22 cellular contexts compared by ENCODE assay signal in genomic region chr1:114454539-114454938, GRCh38. TPM values are rescaled to one million over a fixed set of nuclear protein-coding genes. Genes with fewer than 3 reads are reported as not detected.
DNase-seq lines count a peak whose midpoint lies in the region; ATAC-seq and TF ChIP-seq lines count a peak whose summit lies in the region.
"Had no signal": no experiment of that assay in that cellular context is flagged by ENCODE, and none has a peak within 500 bp of the region (broad histone marks: within the 10 kb centered on the region; RNA-seq: fewer than 3 reads in every experiment).

No MANE protein-coding gene starts in this region.

- TF ChIP-seq POLR2A in adrenal gland (IDR thresholded peaks at IDR 0.05) (no peak), thyroid gland (IDR thresholded peaks at IDR 0.05) (no peak)

- H3K4me3 ChIP-seq in left ventricle myocardium inferior = no peak overlapping the region
- no peak overlapping the region for H3K4me3 ChIP-seq in adrenal gland
- no peak overlapping the region for H3K4me3 ChIP-seq in thyroid gland (replicated peaks in 1 of 3)
- no peak overlapping the region for H3K4me3 ChIP-seq in PC-9

- POLR2A ChIA-PET in PC-9 (lab: Charles Lee; ENCODE audit: unreplicated experiment) = no interaction called here

- H3K27ac ChIP-seq in left ventricle myocardium inferior (replicated peaks) (no peak overlapping the region), adrenal gland (peak overlapping the region in 2 of 5 donors; percentile 2 to 38), thyroid gland (no peak overlapping the region), PC-9 (no peak overlapping the region)
- H3K27ac ChIP-seq: HL-60, RWPE1 had no signal

- no peak for TF ChIP-seq CTCF in left ventricle myocardium inferior (IDR thresholded peaks at IDR 0.05; ENCODE audit: borderline replicate concordance)
- TF ChIP-seq CTCF in adrenal gland (IDR thresholded peaks at IDR 0.05) = no peak
- no peak for TF ChIP-seq CTCF in thyroid gland (IDR thresholded peaks at IDR 0.05)
- no peak for TF ChIP-seq CTCF in PC-9 (conservative IDR thresholded peaks at IDR 0.05)
- no peak for TF ChIP-seq CTCF in chondrocyte (IDR thresholded peaks at IDR 0.05)

- H3K27me3 Mint-ChIP-seq in chondrocyte (ENCODE audit: low read depth) = no peaks in the 10 kb centered on the region
- H3K27me3 Mint-ChIP-seq: CD4-positive, CD25-positive, alpha-beta regulatory T cell had no signal

- H3K79me2 ChIP-seq in PC-9 (ENCODE audit: low read depth) = peaks cover 13% of the 10 kb centered on the region; the same call in 1 of the 2 replicates

- H3K36me3 ChIP-seq in left ventricle myocardium inferior (peaks cover 26% of the 10 kb centered on the region), adrenal gland (replicated peaks in 1 of 2) (no peaks in the 10 kb centered on the region), thyroid gland (no peaks in the 10 kb centered on the region), PC-9 (ENCODE audit: low read depth) (peaks cover 49% of the 10 kb centered on the region)

- H2AFZ ChIP-seq in PC-9 = no peak overlapping the region

- peaks cover 27% of the 10 kb centered on the region for H3F3A ChIP-seq in PC-9 (ENCODE audit: insufficient read depth, low read depth)

- H3K27me3 ChIP-seq in left ventricle myocardium inferior (ENCODE audit: low read depth) (no peaks in the 10 kb centered on the region), adrenal gland (no peaks in the 10 kb centered on the region), thyroid gland (no peaks in the 10 kb centered on the region), PC-9 (ENCODE audit: insufficient read depth, low read depth) (no peaks in the 10 kb centered on the region)

- no peak overlapping the region for H3K4me3 Mint-ChIP-seq in chondrocyte (ENCODE audit: unreplicated experiment)
- H3K4me3 Mint-ChIP-seq: CD4-positive, CD25-positive, alpha-beta regulatory T cell had no signal

- CTCF ChIA-PET in PC-9 (lab: Charles Lee) = no interaction called here

- no peak overlapping the region for H3K4me2 ChIP-seq in PC-9

- H3K4me1 ChIP-seq in left ventricle myocardium inferior = peaks cover 29% of the 10 kb centered on the region
- peaks cover 10 to 17% of the 10 kb centered on the region in 2 donors for H3K4me1 ChIP-seq in adrenal gland (replicated peaks in 1 of 2)
- peaks cover 0 to 7% of the 10 kb centered on the region in 2 donors for H3K4me1 ChIP-seq in thyroid gland
- peaks cover 8% of the 10 kb centered on the region; the same call in 1 of the 2 replicates for H3K4me1 ChIP-seq in PC-9 (replicated peaks; ENCODE audit: insufficient read depth)

- ATAC-seq in left ventricle myocardium superior = peak; percentile 40
- ATAC-seq in left lobe of liver = peak; percentile 57
- ATAC-seq: Panc1 had no signal

- intact Hi-C loops in left ventricle myocardium superior (cut with micrococcal nuclease) = no loop called here
- intact Hi-C loops in left ventricle myocardium inferior (cut with micrococcal nuclease) = no loop called here
- intact Hi-C loops in adrenal gland (cut with DNase I) = no loop called here
- intact Hi-C loops in thyroid gland (cut with DNase I) = no loop called here
- intact Hi-C loops in PC-9 (cut with micrococcal nuclease; ENCODE audit: unreplicated experiment) = no loop called here

- H3K4me1 Mint-ChIP-seq in chondrocyte (ENCODE audit: low read depth) = peaks cover 8% of the 10 kb centered on the region

- no peak overlapping the region for H3K27ac Mint-ChIP-seq in chondrocyte (ENCODE audit: unreplicated experiment)

- H3K9me3 ChIP-seq in left ventricle myocardium inferior (replicated peaks) = no peaks in the 10 kb centered on the region
- no peaks in the 10 kb centered on the region for H3K9me3 ChIP-seq in adrenal gland (replicated peaks in 1 of 3)
- no peaks in the 10 kb centered on the region for H3K9me3 ChIP-seq in thyroid gland
- H3K9me3 ChIP-seq in PC-9 (ENCODE audit: insufficient read depth, low read depth) = peaks cover 32% of the 10 kb centered on the region

- H4K20me1 ChIP-seq in PC-9 (ENCODE audit: insufficient read depth) = no peaks in the 10 kb centered on the region; the same call in 1 of the 2 replicates

- DNase-seq in left ventricle myocardium superior = no peak
- DNase-seq in left ventricle myocardium inferior = no peak
- peak in 6 of 7 donors; percentile 33 to 60 (median 42) for DNase-seq in adrenal gland
- no peak for DNase-seq in left lobe of liver (ENCODE audit: low spot score)
- DNase-seq in thyroid gland = peak; percentile 50 to 61
- DNase-seq in PC-9 = no peak
- DNase-seq in chondrocyte (ENCODE audit: low spot score) = no peak
- DNase-seq in stimulated activated naive CD4-positive, alpha-beta T cell treated with Interleukin-2 at 50 U/mL for 16 hours (lab: John Stamatoyannopoulos, UW) = no peak
- DNase-seq: 8988T; ACHN; CD4-positive, CD25-positive, alpha-beta regulatory T cell; Karpas-422; NCI-H1092; NCI-H1417 treated with DMSO at 0.1 percent for 48 hours; NCI-H187; NCI-H2171 treated with DMSO at 0.1 percent for 48 hours; NCI-H524; NCI-H748 treated with DMSO at 0.1 percent for 48 hours; SHP77 had no signal

- 63 to 81% (median 72%) methylated on average over 1 of the region's 1 CpG for WGBS in adrenal gland, 4 donors
- whole genome bisulfite sequencing in thyroid gland, 2 donors = 45 to 46% methylated on average over 1 of the region's 1 CpG

- peaks cover 19% of the 10 kb centered on the region for H3K36me3 Mint-ChIP-seq in chondrocyte (ENCODE audit: low read depth)

- no peaks in the 10 kb centered on the region for H3K9me3 Mint-ChIP-seq in chondrocyte (ENCODE audit: low read depth)
- H3K9me3 Mint-ChIP-seq: CD4-positive, CD25-positive, alpha-beta regulatory T cell had no signal

- H3K9me2 ChIP-seq in PC-9 (ENCODE audit: insufficient read depth) = no peaks in the 10 kb centered on the region

- BruUV-seq in PC-9 (replicated peaks; lab: Mats Ljungman, UMichigan) = no TSS peak

RNA-seq across cellular contexts. Expression of gene TRIM33, which starts 56.5 kb away (rescaled TPM):
- total RNA-seq in left ventricle myocardium superior (17.9 TPM), left ventricle myocardium inferior (14.2 TPM), adrenal gland (10 to 100 TPM; 18.2 to 46.6 (median 25.8) TPM), left lobe of liver (13.7 TPM), thyroid gland (100 to 1,000 TPM in 1 of 4 donors, 10 to 100 TPM in 3; 53.9 to 112 (median 58.0) TPM), PC-9 (2021) (30.0 and 38.7 TPM in 2 replicates), chondrocyte (24.0 to 28.7 TPM (median 24.0 TPM) in 3 replicates)
- polyA plus RNA-seq in adrenal gland = 10 to 100 TPM; 13.8 to 28.3 (median 27.0) TPM

Comparison
In these comparisons a context has a peak if more than half of its experiments do, and no peak if none do; other contexts are left out.
1. DNase-seq: peak in adrenal gland (6 of 7) and thyroid gland (2 of 2); none in left ventricle myocardium superior (single experiment), left ventricle myocardium inferior (single experiment), left lobe of liver (single experiment), PC-9 (0 of 2), chondrocyte (single experiment) and stimulated activated naive CD4-positive, alpha-beta T cell treated with Interleukin-2 at 50 U/mL for 16 hours (single experiment).